Comparison of ENCODE assay signal across 8 cellular contexts in genomic region chr10:128150551-128150950, GRCh38. TPM values are rescaled to one million over a fixed set of nuclear protein-coding genes. Genes with fewer than 3 reads are reported as not detected.
DNase-seq lines count a peak whose midpoint lies in the region; ATAC-seq, FAIRE-seq and TF ChIP-seq lines count a peak whose summit lies in the region.

No MANE protein-coding gene starts in this region.

- H3K9me1 ChIP-seq in K562 (ENCODE audit: control insufficient read depth, insufficient read depth, low read length): no peaks in the 10 kb centered on the region

- no peak for ATAC-seq in K562

- no peak overlapping the region for H4K5ac ChIP-seq in mesendoderm (ENCODE audit: low read length)

- H3K4ac ChIP-seq in mesendoderm (ENCODE audit: low read depth, low read length): no peak overlapping the region

- TF ChIP-seq RAD21 in K562 (CRISPR knock-in tag; conservative IDR thresholded peaks at IDR 0.05 in 1 of 2, IDR thresholded peaks at IDR 0.05 in 1 of 2): no peak

- no peaks in the 10 kb centered on the region for H3K36me3 ChIP-seq in right atrium auricular region
- no peaks in the 10 kb centered on the region for H3K36me3 ChIP-seq in K562 (ENCODE audit: control insufficient read depth, insufficient read depth, low read length)
- no peaks in the 10 kb centered on the region for H3K36me3 ChIP-seq in mesendoderm (ENCODE audit: control insufficient read depth, insufficient read depth, low read length)

- H3K4me3 ChIP-seq in right atrium auricular region (peak overlapping the region; percentile 21 to 47), K562 (no peak overlapping the region), mesendoderm (ENCODE audit: low read length) (no peak overlapping the region)

- TF ChIP-seq CTCF in right atrium auricular region (IDR thresholded peaks at IDR 0.05) (no peak), K562 (IDR thresholded peaks at IDR 0.05 in 2 of 3, conservative IDR thresholded peaks at IDR 0.05 in 1 of 3; ENCODE audit: insufficient read depth in 2 of 3, low read depth in 1 of 3, low read length in 3 of 3) (no peak)

- H3K79me1 ChIP-seq in mesendoderm (ENCODE audit: low read length): no peaks in the 10 kb centered on the region

- DNase-seq in right atrium auricular region (ENCODE audit: low spot score): no peak
- no peak for DNase-seq in cardiac septum (ENCODE audit: low spot score)
- DNase-seq in K562 (ENCODE audit: extremely low read depth in 1 of 4, low spot score in 3 of 4): no peak
- no peak for DNase-seq in mesendoderm
- no peak for DNase-seq in amygdala (lab: John Stamatoyannopoulos, UW)
- no peak for DNase-seq in NCI-H146 (lab: John Stamatoyannopoulos, UW)
- no peak for DNase-seq in HT-29 (ENCODE audit: low spot score)
- DNase-seq in NCI-H2081 treated with DMSO at 0.1 percent for 48 hours (lab: John Stamatoyannopoulos, UW): no peak

- no TSS peak for BruUV-seq in K562 (replicated peaks; lab: Mats Ljungman, UMichigan)

- H2BK15ac ChIP-seq in mesendoderm (replicated peaks; ENCODE audit: low read depth): no peak overlapping the region

- H3K4me1 ChIP-seq in right atrium auricular region: peaks cover 0 to 6% of the 10 kb centered on the region in 2 donors
- H3K4me1 ChIP-seq in K562 (replicated peaks in 1 of 2; ENCODE audit: control insufficient read depth in 2 of 2, insufficient read depth in 2 of 2, low read length in 2 of 2): peaks cover 0 to 13% of the 10 kb centered on the region in 2 experiments; a peak in 2 of 5 replicates
- no peaks in the 10 kb centered on the region for H3K4me1 ChIP-seq in mesendoderm (ENCODE audit: control insufficient read depth, low read depth, low read length)

- no peaks in the 10 kb centered on the region for H4K20me1 ChIP-seq in K562 (replicated peaks; ENCODE audit: control insufficient read depth, insufficient read depth, low read length)

- H3K18ac ChIP-seq in mesendoderm (ENCODE audit: low read length): no peak overlapping the region

- H3K4me2 ChIP-seq in K562 (ENCODE audit: insufficient read depth, low read length): peak overlapping the region; percentile 76
- peak overlapping the region; percentile 74 for H3K4me2 ChIP-seq in mesendoderm (ENCODE audit: low read length)

- in situ Hi-C loops in K562 (cut with MboI): no loop called here

- WGBS in K562 (ENCODE audit: insufficient coverage, low coverage, missing lambda C conversion rate): 29% methylated on average over 8 of the region's 19 CpGs
- no CpG with 5 or more reads among the region's 19 CpGs for WGBS in mesendoderm (ENCODE audit: extremely low coverage, insufficient coverage, low lambda C conversion rate)

- H3K27me3 ChIP-seq in right atrium auricular region (no peaks in the 10 kb centered on the region), K562 (ENCODE audit: control insufficient read depth in 2 of 2, insufficient read depth in 2 of 2, low read length in 2 of 2) (peaks cover 2 to 19% of the 10 kb centered on the region in 2 experiments; a peak in 3 of 5 replicates), mesendoderm (ENCODE audit: insufficient read depth, low read length, poor library complexity) (no peaks in the 10 kb centered on the region)

- H3K27ac ChIP-seq in right atrium auricular region (no peak overlapping the region), K562 (ENCODE audit: extremely low read depth, low read depth, low read length) (no peak overlapping the region), mesendoderm (ENCODE audit: low read depth, low read length) (no peak overlapping the region)

- intact Hi-C loops in cardiac septum (cut with DNase I): no loop called here
- intact Hi-C loops in K562 (cut with micrococcal nuclease): loop anchor here (1.0 kb wide), 1 partner anchor 72 kb away; no protein-coding TSS in a partner anchor

- H3K79me2 ChIP-seq in K562 (ENCODE audit: control insufficient read depth, insufficient read depth, low read length): no peaks in the 10 kb centered on the region
- no peaks in the 10 kb centered on the region for H3K79me2 ChIP-seq in mesendoderm (ENCODE audit: control insufficient read depth, insufficient read depth, low read length)

- no peak for FAIRE-seq in K562 (lab: Jason Lieb, UNC)

- H3K56ac ChIP-seq in mesendoderm (ENCODE audit: low read length): no peak overlapping the region

- TF ChIP-seq POLR2A in K562 (conservative IDR thresholded peaks at IDR 0.05): no peak

- TF ChIP-seq EP300 in K562 (IDR thresholded peaks at IDR 0.05; ENCODE audit: low read length): no peak

- H2AK5ac ChIP-seq in mesendoderm (ENCODE audit: low read length): no peak overlapping the region

- H3K23ac ChIP-seq in mesendoderm (ENCODE audit: low read length): no peak overlapping the region

- no peaks in the 10 kb centered on the region for H3K9me3 ChIP-seq in right atrium auricular region
- H3K9me3 ChIP-seq in K562 (replicated peaks; ENCODE audit: control insufficient read depth, insufficient read depth, low read depth, low read length): no peaks in the 10 kb centered on the region

- H2BK5ac ChIP-seq in mesendoderm (ENCODE audit: low read length): no peak overlapping the region

- CTCF ChIA-PET in K562 (lab: Yijun Ruan, JAX; ENCODE audit: low intra/inter-chr PET ratio): interaction anchor here (1.2 to 3.0 kb wide), 3 partner anchors 72 to 115 kb away, joined by 3 to 14 read pairs (median 7); no protein-coding TSS in a partner anchor

- peak overlapping the region; percentile 59 for H2AFZ ChIP-seq in K562 (ENCODE audit: low read depth, low read length)

- POLR2A ChIA-PET in K562 (lab: Yijun Ruan, JAX): no interaction called here

- peak overlapping the region in 1 of 2 experiments; percentile 81; a peak in 1 of 4 replicates for H3K9ac ChIP-seq in K562 (ENCODE audit: insufficient read depth in 1 of 2, low read depth in 2 of 2, low read length in 2 of 2)
- no peak overlapping the region for H3K9ac ChIP-seq in mesendoderm (ENCODE audit: low read length)

- no peak overlapping the region for H2BK120ac ChIP-seq in mesendoderm (ENCODE audit: low read depth, low read length)

- H4K8ac ChIP-seq in mesendoderm (ENCODE audit: low read depth, low read length): no peak overlapping the region

TF ChIP-seq in K562, 482 proteins besides CTCF, POLR2A, EP300 and RAD21:
- TF ChIP-seq PCBP1 (IDR thresholded peaks at IDR 0.05; ENCODE audit: low read depth, low read length, poor library complexity, severe bottlenecking): no peak
- TF ChIP-seq, protein P1, sequence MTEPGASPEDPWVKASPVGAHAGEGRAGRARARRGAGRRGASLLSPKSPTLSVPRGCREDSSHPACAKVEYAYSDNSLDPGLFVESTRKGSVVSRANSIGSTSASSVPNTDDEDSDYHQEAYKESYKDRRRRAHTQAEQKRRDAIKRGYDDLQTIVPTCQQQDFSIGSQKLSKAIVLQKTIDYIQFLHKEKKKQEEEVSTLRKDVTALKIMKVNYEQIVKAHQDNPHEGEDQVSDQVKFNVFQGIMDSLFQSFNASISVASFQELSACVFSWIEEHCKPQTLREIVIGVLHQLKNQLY (CRISPR knock-in tag; conservative IDR thresholded peaks at IDR 0.05): no peak
- TF ChIP-seq POLR2AphosphoS5 (IDR thresholded peaks at IDR 0.05; ENCODE audit: control insufficient read depth, insufficient read depth, low read depth, low read length): no peak
- TF ChIP-seq ILK (tag; IDR thresholded peaks at IDR 0.05; ENCODE audit: borderline replicate concordance, low read depth): no peak
- TF ChIP-seq ZNF23 (CRISPR knock-in tag; IDR thresholded peaks at IDR 0.05): no peak
- no peak for TF ChIP-seq FUS (optimal IDR thresholded peaks at IDR 0.05; ENCODE audit: low read depth, low read length)
- no peak for TF ChIP-seq MCM7 (IDR thresholded peaks at IDR 0.05)
- TF ChIP-seq CEBPG (CRISPR knock-in tag; IDR thresholded peaks at IDR 0.05): no peak
- TF ChIP-seq CEBPG (tag; conservative IDR thresholded peaks at IDR 0.05 in 1 of 2, IDR thresholded peaks at IDR 0.05 in 1 of 2): no peak
- no peak for TF ChIP-seq HBP1 (CRISPR knock-in tag; IDR thresholded peaks at IDR 0.05)

RNA-seq across cellular contexts. Expression of gene MKI67, which starts 24.3 kb away (rescaled TPM):
- total RNA-seq in right atrium auricular region: 1 to 10 TPM in 1 of 2 donors, under 1 TPM in 1; 0.35 to 4.0 TPM
- total RNA-seq in cardiac septum: 1.1 TPM
- 24.9 and 92.8 TPM in 2 replicates for total RNA-seq in K562 (2011; cell fraction: chromatin; rRNA removed; ENCODE audit: low replicate concordance)
- 19.3 and 20.3 TPM in 2 replicates for total RNA-seq in K562 (2011; cell fraction: nucleolus; rRNA removed)
- 35.3 and 47.5 TPM in 2 replicates for total RNA-seq in K562 (2011; cell fraction: nucleoplasm; rRNA removed)
- total RNA-seq in K562 (2014; rRNA removed): 48.5 and 58.1 TPM in 2 replicates
- total RNA-seq in K562 (2014; rRNA removed; fragmentation: Illumina TruSeq; extraction: Trizol): 32.4 and 36.9 TPM in 2 replicates
- total RNA-seq in K562 (2015; rRNA removed; fragmentation: Illumina TruSeq; extraction: Trizol): 36.0 and 38.3 TPM in 2 replicates
- total RNA-seq in K562 (2021): 73.7 and 86.5 TPM in 2 replicates
- polyA plus RNA-seq in K562 (2011; rRNA removed): 15.8 and 20.1 TPM in 2 replicates
- polyA plus RNA-seq in K562 (2011; cell fraction: cytosol; rRNA removed): 11.0 and 15.0 TPM in 2 replicates
- polyA plus RNA-seq in K562 (2011; cell fraction: nucleus; rRNA removed): 56.2 and 78.0 TPM in 2 replicates
- polyA plus RNA-seq in K562 (2012): 27.1 and 32.6 TPM in 2 replicates
- 60.8 and 74.7 TPM in 2 replicates for polyA plus RNA-seq in K562 (2014; fragmentation: Illumina TruSeq; extraction: Trizol)
- 10 to 100 TPM; 11.8 to 17.2 TPM for polyA plus RNA-seq in K562 (2014; fragmentation: Nextera tagmentation; extraction: Ambion mirVana)
- 23.9 and 37.5 TPM in 2 replicates for polyA plus RNA-seq in K562 (2014; rRNA removed)
- polyA minus RNA-seq in K562 (2011; rRNA and poly(A)+ RNA removed): 49.7 and 50.9 TPM in 2 replicates
- 43.6 and 54.4 TPM in 2 replicates for polyA minus RNA-seq in K562 (2011; cell fraction: cytosol; rRNA and poly(A)+ RNA removed)
- polyA minus RNA-seq in K562 (2011; cell fraction: nucleus; rRNA and poly(A)+ RNA removed): 33.1 and 63.5 TPM in 2 replicates
- 30.3 TPM for polyA plus RNA-seq in mesendoderm (2013, experiment 1 of 2)
- 29.7 TPM for polyA plus RNA-seq in mesendoderm (2013, experiment 2 of 2)
- 49.8 and 66.9 TPM in 2 replicates for total RNA-seq in HT-29 (2014; rRNA removed; shearing (Covaris generic))

Comparison
In these comparisons a context has a peak if more than half of its experiments do, and no peak if none do; other contexts are left out.
1. H3K4me3 ChIP-seq: peak in right atrium auricular region (2 of 2); none in K562 (single experiment) and mesendoderm (single experiment).